In genomic region chr16:66426112-66427035, GRCh38 we compare ENCODE assay signal across 9 cellular contexts. TPM values are rescaled to one million over a fixed set of nuclear protein-coding genes. Genes with fewer than 3 reads are reported as not detected.
A peak's percentile ranks its signal among the peaks of the same experiment; 100 is the strongest.
DNase-seq lines count a peak whose midpoint lies in the region; ATAC-seq, FAIRE-seq and TF ChIP-seq lines count a peak whose summit lies in the region.
"Had no signal": no experiment of that assay in that cellular context is flagged by ENCODE, and none has a peak within 500 bp of the region (broad histone marks: within the 10 kb centered on the region; RNA-seq: fewer than 3 reads in every experiment).

No MANE protein-coding gene starts in this region.

- no peak for FAIRE-seq in keratinocyte (lab: Jason Lieb, UNC)

- peaks cover 44% of the 10 kb centered on the region for H3K27me3 ChIP-seq in keratinocyte (ENCODE audit: control insufficient read depth, extremely low read depth, insufficient read depth, low read length)
- H3K27me3 ChIP-seq in stomach smooth muscle (ENCODE audit: control insufficient read depth in 1 of 2, insufficient read depth in 2 of 2, low read length in 2 of 2): peaks cover 51% of the 10 kb centered on the region in 2 donors

- DNase-seq in NCI-H2227 (lab: John Stamatoyannopoulos, UW; ENCODE audit: unreplicated experiment) (peak; percentile 9), NCI-H2227 treated with DMSO at 0.1 percent for 48 hours (lab: John Stamatoyannopoulos, UW) (no peak), astrocyte of the spinal cord (ENCODE audit: low read depth, low spot score) (no peak), keratinocyte (ENCODE audit: low read depth, low spot score) (no peak)

- no peaks in the 10 kb centered on the region for H3K36me3 ChIP-seq in keratinocyte (ENCODE audit: control insufficient read depth in 2 of 2, extremely low read depth in 1 of 2, insufficient read depth in 2 of 2, low read length in 2 of 2)
- no peaks in the 10 kb centered on the region for H3K36me3 ChIP-seq in stomach smooth muscle (ENCODE audit: control insufficient read depth in 2 of 2, insufficient read depth in 2 of 2, low read length in 2 of 2)
- H3K36me3 ChIP-seq: HAP-1 had no signal

- H3K9ac ChIP-seq in keratinocyte (ENCODE audit: control insufficient read depth, extremely low read depth, insufficient read depth, low read length) (no peak overlapping the region), stomach smooth muscle (ENCODE audit: low read length in 2 of 2) (no peak overlapping the region)

- no peaks in the 10 kb centered on the region for H3K9me1 ChIP-seq in keratinocyte (ENCODE audit: control insufficient read depth, extremely low read depth, insufficient read depth, low read length)

- H3K4me3 ChIP-seq in astrocyte of the spinal cord (ENCODE audit: low read depth, low read length): peak overlapping the region; percentile 21
- peak overlapping the region in 2 of 3 experiments; percentile 10 to 22 for H3K4me3 ChIP-seq in keratinocyte (ENCODE audit: control insufficient read depth in 2 of 3, extremely low read depth in 1 of 3, insufficient read depth in 2 of 3, low read depth in 1 of 3, low read length in 3 of 3)
- H3K4me3 ChIP-seq in stomach smooth muscle (ENCODE audit: low read length in 2 of 2): peak overlapping the region; percentile 41 to 60
- H3K4me3 ChIP-seq: HAP-1 had no signal

- H3K9me3 ChIP-seq in keratinocyte (ENCODE audit: control insufficient read depth, low read depth, low read length) (no peaks in the 10 kb centered on the region), stomach smooth muscle (ENCODE audit: control insufficient read depth in 2 of 2, low read length in 2 of 2) (no peaks in the 10 kb centered on the region)
- H3K9me3 ChIP-seq: HAP-1 had no signal

- dilution Hi-C loops in keratinocyte (cut with MboI; ENCODE audit: extremely low pct_ligation_motif_present, low sequenced_read_pairs): no loop called here

- TF ChIP-seq CTCF in astrocyte of the spinal cord (IDR thresholded peaks at IDR 0.05; ENCODE audit: low read depth, low read length) (no peak), keratinocyte (optimal IDR thresholded peaks at IDR 0.05 in 1 of 3, IDR thresholded peaks at IDR 0.05 in 1 of 3, conservative IDR thresholded peaks at IDR 0.05 in 1 of 3; ENCODE audit: extremely low read depth in 1 of 3, insufficient read depth in 2 of 3, low read length in 3 of 3) (no peak)

- peak overlapping the region; percentile 60 for H3K4me2 ChIP-seq in keratinocyte (ENCODE audit: control insufficient read depth, extremely low read depth, insufficient read depth, low read depth, low read length)

- H3K4me1 ChIP-seq in keratinocyte (ENCODE audit: control insufficient read depth, extremely low read depth, insufficient read depth, low read length): no peaks in the 10 kb centered on the region
- peaks cover 17% of the 10 kb centered on the region for H3K4me1 ChIP-seq in stomach smooth muscle (ENCODE audit: control insufficient read depth, insufficient read depth, low read length)
- H3K4me1 ChIP-seq: HAP-1 had no signal

- H4K20me1 ChIP-seq in keratinocyte (ENCODE audit: control insufficient read depth, extremely low read depth, insufficient read depth, low read length): no peaks in the 10 kb centered on the region

- H2AFZ ChIP-seq in keratinocyte (ENCODE audit: control insufficient read depth, low read length): peak overlapping the region; percentile 73

- H3K27ac ChIP-seq in keratinocyte (ENCODE audit: control insufficient read depth, insufficient read depth, low read length) (no peak overlapping the region), stomach smooth muscle (ENCODE audit: low read length) (no peak overlapping the region)

- in situ Hi-C loops in astrocyte of the spinal cord (cut with HindIII; ENCODE audit: low sequenced_read_pairs): no loop called here

- no peak for ATAC-seq in HG03457 (IDR thresholded peaks at IDR 0.05; ENCODE audit: unreplicated experiment)
- no peak for ATAC-seq in GM18858 (IDR thresholded peaks at IDR 0.05; ENCODE audit: unreplicated experiment)
- ATAC-seq in HG03442 (IDR thresholded peaks at IDR 0.05; ENCODE audit: unreplicated experiment): no peak

- no peaks in the 10 kb centered on the region for H3K79me2 ChIP-seq in keratinocyte (ENCODE audit: control insufficient read depth, insufficient read depth, low read length)

RNA-seq across cellular contexts. Expression of gene BEAN1, which starts 0.7 kb away (rescaled TPM):
- 0.07 to 0.82 TPM (median 0.24 TPM) in 3 replicates for polyA plus RNA-seq in keratinocyte
- polyA plus RNA-seq in keratinocyte (2011; ENCODE audit: low read depth): 0.27 TPM
- polyA plus RNA-seq in keratinocyte (2011; cell fraction: cytosol; rRNA removed): 0.13 and 0.51 TPM in 2 replicates
- polyA plus RNA-seq in keratinocyte (2011; cell fraction: nucleus; rRNA removed): 0.75 and 1.0 TPM in 2 replicates
- polyA plus RNA-seq in keratinocyte (2012; ENCODE audit: low replicate concordance): 0.15 and 1.7 TPM in 2 replicates
- polyA minus RNA-seq in keratinocyte: 0.13 to 0.29 TPM (median 0.26 TPM) in 3 replicates
- polyA minus RNA-seq in keratinocyte (2011; cell fraction: cytosol; rRNA and poly(A)+ RNA removed): not detected
- polyA minus RNA-seq in keratinocyte (2011; cell fraction: nucleus; rRNA and poly(A)+ RNA removed): 0.32 TPM in 1 of 2 replicates, not detected in the other

RNA-seq across cellular contexts. Expression of gene CDH5, which starts 59.9 kb away (rescaled TPM):
- polyA plus RNA-seq in keratinocyte: 0.02 to 0.05 TPM in 2 of 3 replicates, not detected in the other
- polyA plus RNA-seq in keratinocyte (2011; ENCODE audit: low read depth): 0.85 TPM
- polyA plus RNA-seq in keratinocyte (2011; cell fraction: cytosol; rRNA removed): 0.01 TPM in 1 of 2 replicates, not detected in the other
- 0.06 and 0.12 TPM in 2 replicates for polyA plus RNA-seq in keratinocyte (2011; cell fraction: nucleus; rRNA removed)
- polyA plus RNA-seq in keratinocyte (2012; ENCODE audit: low replicate concordance): 0.06 TPM in 1 of 2 replicates, not detected in the other
- polyA minus RNA-seq in keratinocyte: not detected in 3 replicates
- not detected for polyA minus RNA-seq in keratinocyte (2011; cell fraction: cytosol; rRNA and poly(A)+ RNA removed)
- polyA minus RNA-seq in keratinocyte (2011; cell fraction: nucleus; rRNA and poly(A)+ RNA removed): not detected in 2 replicates
